11 cellular contexts compared by ENCODE assay signal in the genomic region with DNA sequence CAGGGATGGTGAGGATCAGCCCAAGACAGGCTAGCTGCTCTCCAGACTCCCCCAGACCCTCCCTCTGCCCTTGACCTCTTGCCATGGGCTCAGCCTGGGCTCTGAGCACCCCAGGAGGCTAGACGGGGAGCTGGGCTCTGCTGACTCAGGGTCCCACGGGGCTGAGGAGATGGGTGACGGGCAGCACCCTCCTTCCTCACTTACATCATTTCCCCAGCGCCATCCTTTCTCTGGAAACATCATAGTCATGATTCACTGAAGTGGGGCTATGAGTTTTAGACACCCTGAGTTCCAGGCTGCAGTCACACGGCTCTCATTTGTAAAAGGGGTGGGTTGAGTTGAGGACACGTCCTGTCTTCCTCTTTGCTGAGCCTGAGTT. TPM values are rescaled to one million over a fixed set of nuclear protein-coding genes. Genes with fewer than 3 reads are reported as not detected.
DNase-seq lines count a peak whose midpoint lies in the region; ATAC-seq, FAIRE-seq and TF ChIP-seq lines count a peak whose summit lies in the region.
"Had no signal": no experiment of that assay in that cellular context is flagged by ENCODE, and none has a peak within 500 bp of the region (broad histone marks: within the 10 kb centered on the region; RNA-seq: fewer than 3 reads in every experiment).

No MANE protein-coding gene starts in this region.

- H3K27me3 Mint-ChIP-seq in activated T-cell treated with anti-CD3 and anti-CD28 coated beads, Interleukin-2, amount 50 U/mL, for 72 hours (ENCODE audit: low read depth), result peaks cover 7% of the 10 kb centered on the region
- H3K27me3 Mint-ChIP-seq in naive B cell (peaks cover 0 to 4% (median 0%) of the 10 kb centered on the region in 3 donors), GM23338 (ENCODE audit: insufficient read depth, low read depth, poor library complexity) (peaks cover 11% of the 10 kb centered on the region)

- CTCF ChIA-PET in GM10248 (lab: Yijun Ruan, JAX), result interaction anchor here (1.1 kb wide), 1 partner anchor 31 kb away, joined by 3 read pairs; no protein-coding TSS in a partner anchor

- H3K4me3 Mint-ChIP-seq in activated T-cell treated with anti-CD3 and anti-CD28 coated beads, Interleukin-2, amount 50 U/mL, for 72 hours, result peak overlapping the region; percentile 59 to 60
- H3K4me3 Mint-ChIP-seq in naive B cell (peak overlapping the region in 6 of 8 donors; percentile 36 to 91 (median 69)), GM23338 (no peak overlapping the region)
- H3K4me3 Mint-ChIP-seq: neural progenitor cell had no signal

- no peaks in the 10 kb centered on the region for H3K9me3 Mint-ChIP-seq in activated T-cell treated with anti-CD3 and anti-CD28 coated beads, Interleukin-2, amount 50 U/mL, for 72 hours
- H3K9me3 Mint-ChIP-seq in naive B cell, result no peaks in the 10 kb centered on the region
- peaks cover 2% of the 10 kb centered on the region; the same call in 1 of the 3 replicates for H3K9me3 Mint-ChIP-seq in GM23338

- no peaks in the 10 kb centered on the region for H3K27me3 ChIP-seq in GM23338 (ENCODE audit: insufficient read depth)
- H3K27me3 ChIP-seq: neural progenitor cell had no signal

- no peak overlapping the region for H3K27ac ChIP-seq in GM23338 (ENCODE audit: low read depth)
- H3K27ac ChIP-seq: neural progenitor cell had no signal

- H4K20me1 ChIP-seq in GM23338 (replicated peaks; ENCODE audit: insufficient read depth), result no peaks in the 10 kb centered on the region

- DNase-seq in AML-193 (lab: John Stamatoyannopoulos, UW) (peak; percentile 44 to 55), GM19239 (ENCODE audit: insufficient read length, low spot score) (no peak), naive B cell (no peak), GM23338 (ENCODE audit: low spot score) (no peak), GM10248 (ENCODE audit: extremely low spot score) (no peak)
- DNase-seq in activated T-cell treated with anti-CD3 and anti-CD28 coated beads, Interleukin-2, amount 50 U/mL, for 72 hours, result peak; percentile 75 to 76
- DNase-seq: DMS53 had no signal

- peak; percentile 77 for FAIRE-seq in GM19239 (lab: Jason Lieb, UNC)

- no peaks in the 10 kb centered on the region for H3K36me3 Mint-ChIP-seq in activated T-cell treated with anti-CD3 and anti-CD28 coated beads, Interleukin-2, amount 50 U/mL, for 72 hours (ENCODE audit: insufficient read depth in 2 of 2)
- H3K36me3 Mint-ChIP-seq in naive B cell (no peaks in the 10 kb centered on the region), GM23338 (ENCODE audit: low read depth) (no peaks in the 10 kb centered on the region; the same call in 2 of the 3 replicates)
- H3K36me3 Mint-ChIP-seq: neural progenitor cell had no signal

- H2AFZ ChIP-seq in GM23338, result no peak overlapping the region
- H2AFZ ChIP-seq: neural progenitor cell had no signal

- no peaks in the 10 kb centered on the region for H3K36me3 ChIP-seq in GM23338 (ENCODE audit: insufficient read depth)
- H3K36me3 ChIP-seq: gastroesophageal sphincter, neural progenitor cell had no signal

- H3K4me1 ChIP-seq in GM23338 (ENCODE audit: insufficient read depth), result no peaks in the 10 kb centered on the region
- H3K4me1 ChIP-seq: gastroesophageal sphincter, neural progenitor cell had no signal

- H3K9me2 ChIP-seq in GM23338 (ENCODE audit: insufficient read depth), result no peaks in the 10 kb centered on the region

- H3K79me2 ChIP-seq in GM23338 (replicated peaks; ENCODE audit: insufficient read depth), result no peaks in the 10 kb centered on the region

- no peak overlapping the region for H3K4me3 ChIP-seq in GM23338
- H3K4me3 ChIP-seq: gastroesophageal sphincter, neural progenitor cell had no signal

- ATAC-seq in activated T-cell treated with anti-CD3 and anti-CD28 coated beads, Interleukin-2, amount 50 U/mL, for 72 hours (replicated peaks in 1 of 2), result peak; percentile 56 to 62
- ATAC-seq in naive B cell (ENCODE audit: low read depth in 2 of 2), result peak; percentile 15 to 27
- no peak for ATAC-seq in GM23338
- ATAC-seq in GM18867 (IDR thresholded peaks at IDR 0.05; ENCODE audit: unreplicated experiment), result no peak
- ATAC-seq in HG03196 (IDR thresholded peaks at IDR 0.05; ENCODE audit: unreplicated experiment), result no peak
- ATAC-seq: gastroesophageal sphincter had no signal

- H3K4me1 Mint-ChIP-seq in activated T-cell treated with anti-CD3 and anti-CD28 coated beads, Interleukin-2, amount 50 U/mL, for 72 hours (ENCODE audit: low read depth), result peaks cover 73% of the 10 kb centered on the region
- H3K4me1 Mint-ChIP-seq in naive B cell (peaks cover 52 to 73% (median 63%) of the 10 kb centered on the region in 3 donors), GM23338 (peaks cover 2% of the 10 kb centered on the region; the same call in 2 of the 3 replicates)

- H3K4me2 ChIP-seq in GM23338, result no peak overlapping the region
- H3K4me2 ChIP-seq: neural progenitor cell had no signal

- POLR2A ChIA-PET in GM10248 (lab: Yijun Ruan, JAX), result no interaction called here

- H3K27ac Mint-ChIP-seq in activated T-cell treated with anti-CD3 and anti-CD28 coated beads, Interleukin-2, amount 50 U/mL, for 72 hours, result peak overlapping the region; percentile 82
- H3K27ac Mint-ChIP-seq in naive B cell (peak overlapping the region; percentile 44 to 90 (median 88)), GM23338 (no peak overlapping the region)

- TF ChIP-seq CTCF in GM23338 (conservative IDR thresholded peaks at IDR 0.05; ENCODE audit: low read depth in 2 of 2), result no peak
- TF ChIP-seq CTCF in GM10248 (IDR thresholded peaks at IDR 0.05; ENCODE audit: control extremely low read depth, extremely low read depth, low read depth, missing control alignments), result no peak

- no peaks in the 10 kb centered on the region for H3F3A ChIP-seq in GM23338 (replicated peaks; ENCODE audit: low read depth)

TF ChIP-seq in GM23338, 12 proteins besides CTCF, POLR2A, EP300 and RAD21 (continues in another document):
- TF ChIP-seq EZH2 (IDR thresholded peaks at IDR 0.05; ENCODE audit: low read depth, unreplicated experiment) (no peak), STAT1 (IDR thresholded peaks at IDR 0.05; ENCODE audit: unreplicated experiment) (no peak), ZNF331 (CRISPR knock-in tag; IDR thresholded peaks at IDR 0.05; ENCODE audit: low read depth) (no peak), EZH2phosphoT487 (IDR thresholded peaks at IDR 0.05; ENCODE audit: unreplicated experiment) (no peak), JUNB (IDR thresholded peaks at IDR 0.05; ENCODE audit: unreplicated experiment) (no peak), NANOG (IDR thresholded peaks at IDR 0.05; ENCODE audit: borderline replicate concordance) (no peak), POLR2AphosphoS5 (IDR thresholded peaks at IDR 0.05; ENCODE audit: low read depth) (no peak)
- TF ChIP-seq, protein P1, sequence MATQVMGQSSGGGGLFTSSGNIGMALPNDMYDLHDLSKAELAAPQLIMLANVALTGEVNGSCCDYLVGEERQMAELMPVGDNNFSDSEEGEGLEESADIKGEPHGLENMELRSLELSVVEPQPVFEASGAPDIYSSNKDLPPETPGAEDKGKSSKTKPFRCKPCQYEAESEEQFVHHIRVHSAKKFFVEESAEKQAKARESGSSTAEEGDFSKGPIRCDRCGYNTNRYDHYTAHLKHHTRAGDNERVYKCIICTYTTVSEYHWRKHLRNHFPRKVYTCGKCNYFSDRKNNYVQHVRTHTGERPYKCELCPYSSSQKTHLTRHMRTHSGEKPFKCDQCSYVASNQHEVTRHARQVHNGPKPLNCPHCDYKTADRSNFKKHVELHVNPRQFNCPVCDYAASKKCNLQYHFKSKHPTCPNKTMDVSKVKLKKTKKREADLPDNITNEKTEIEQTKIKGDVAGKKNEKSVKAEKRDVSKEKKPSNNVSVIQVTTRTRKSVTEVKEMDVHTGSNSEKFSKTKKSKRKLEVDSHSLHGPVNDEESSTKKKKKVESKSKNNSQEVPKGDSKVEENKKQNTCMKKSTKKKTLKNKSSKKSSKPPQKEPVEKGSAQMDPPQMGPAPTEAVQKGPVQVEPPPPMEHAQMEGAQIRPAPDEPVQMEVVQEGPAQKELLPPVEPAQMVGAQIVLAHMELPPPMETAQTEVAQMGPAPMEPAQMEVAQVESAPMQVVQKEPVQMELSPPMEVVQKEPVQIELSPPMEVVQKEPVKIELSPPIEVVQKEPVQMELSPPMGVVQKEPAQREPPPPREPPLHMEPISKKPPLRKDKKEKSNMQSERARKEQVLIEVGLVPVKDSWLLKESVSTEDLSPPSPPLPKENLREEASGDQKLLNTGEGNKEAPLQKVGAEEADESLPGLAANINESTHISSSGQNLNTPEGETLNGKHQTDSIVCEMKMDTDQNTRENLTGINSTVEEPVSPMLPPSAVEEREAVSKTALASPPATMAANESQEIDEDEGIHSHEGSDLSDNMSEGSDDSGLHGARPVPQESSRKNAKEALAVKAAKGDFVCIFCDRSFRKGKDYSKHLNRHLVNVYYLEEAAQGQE (IDR thresholded peaks at IDR 0.05; ENCODE audit: unreplicated experiment), result no peak

RNA-seq across cellular contexts. Expression of gene ITGAX, which starts 3.0 kb away (rescaled TPM):
- total RNA-seq in activated T-cell treated with anti-CD3 and anti-CD28 coated beads, Interleukin-2, amount 50 U/mL, for 72 hours, result 100 to 1,000 TPM in 1 of 2 donors, 10 to 100 TPM in 1; 79.3 to 146 TPM
- polyA plus RNA-seq in naive B cell (ENCODE audit: low read depth in 6 of 6), result 1 to 10 TPM in 2 of 6 donors, under 1 TPM in 2, not detected in 2; 0.57 to 1.1 (median 0.91) TPM
- 0.12 TPM in 1 of 2 replicates, not detected in the other for total RNA-seq in GM23338 (2014; rRNA removed; shearing (Covaris generic))
- polyA plus RNA-seq in GM23338 (2016; fragmentation: Nextera tagmentation; extraction: Ambion mirVana), result not detected in 2 replicates

RNA-seq across cellular contexts. Expression of gene ITGAD, which starts 41.2 kb away (rescaled TPM):
- under 1 TPM; 0.05 to 0.14 TPM for total RNA-seq in activated T-cell treated with anti-CD3 and anti-CD28 coated beads, Interleukin-2, amount 50 U/mL, for 72 hours
- polyA plus RNA-seq in naive B cell (ENCODE audit: low read depth in 6 of 6), result not detected
- total RNA-seq in GM23338 (2014; rRNA removed; shearing (Covaris generic)), result not detected in 2 replicates
- not detected in 2 replicates for polyA plus RNA-seq in GM23338 (2016; fragmentation: Nextera tagmentation; extraction: Ambion mirVana)

Comparison
In these comparisons a context has a peak if more than half of its experiments do, and no peak if none do; other contexts are left out.
1. DNase-seq: peak in AML-193 (2 of 2) and activated T-cell treated with anti-CD3 and anti-CD28 coated beads, Interleukin-2, amount 50 U/mL, for 72 hours (2 of 2); none in GM19239 (single experiment), naive B cell (single experiment), GM23338 (single experiment) and GM10248 (single experiment).
2. ATAC-seq: peak in activated T-cell treated with anti-CD3 and anti-CD28 coated beads, Interleukin-2, amount 50 U/mL, for 72 hours (2 of 2) and naive B cell (2 of 2); none in GM23338 (single experiment), GM18867 (single experiment) and HG03196 (single experiment).
3. RNA of gene ITGAX, which starts 3.0 kb away (total RNA-seq): 79.3 to 146 TPM in activated T-cell treated with anti-CD3 and anti-CD28 coated beads, Interleukin-2, amount 50 U/mL, for 72 hours; 0.12 TPM in GM23338; every median in the first group is over 10 times any median in the second.